ENCODE assay signal across 14 cellular contexts in genomic region chr20:44648579-44648978, GRCh38. TPM values are rescaled to one million over a fixed set of nuclear protein-coding genes. Genes with fewer than 3 reads are reported as not detected.
A peak's percentile ranks its signal among the peaks of the same experiment; 100 is the strongest.
DNase-seq lines count a peak whose midpoint lies in the region; ATAC-seq and TF ChIP-seq lines count a peak whose summit lies in the region.
"Had no signal": no experiment of that assay in that cellular context is flagged by ENCODE, and none has a peak within 500 bp of the region (broad histone marks: within the 10 kb centered on the region; RNA-seq: fewer than 3 reads in every experiment).

No MANE protein-coding gene starts in this region.

- 51% methylated on average over 7 of the region's 7 CpGs for WGBS in thymus
- 50 to 63% methylated on average over 2 to 3 of the region's 7 CpGs for WGBS in gastroesophageal sphincter (ENCODE audit: low coverage in 1 of 2), 2 donors

- H2AFZ ChIP-seq in MM.1S (ENCODE audit: low read length), result no peak overlapping the region

- H3K9me3 Mint-ChIP-seq in central memory CD8-positive, alpha-beta T cell, result no peaks in the 10 kb centered on the region

- H3K4me1 Mint-ChIP-seq in central memory CD8-positive, alpha-beta T cell, result peaks cover 70% of the 10 kb centered on the region

- H3K4me2 ChIP-seq in MM.1S (ENCODE audit: low read depth, low read length), result peak overlapping the region; percentile 65

- H3K27me3 Mint-ChIP-seq in central memory CD8-positive, alpha-beta T cell, result no peaks in the 10 kb centered on the region

- H3K9me2 ChIP-seq in MM.1S (replicated peaks; ENCODE audit: insufficient read depth, low read length), result no peaks in the 10 kb centered on the region

- peak overlapping the region; percentile 79 for H3K4me3 Mint-ChIP-seq in central memory CD8-positive, alpha-beta T cell

- peaks cover 75% of the 10 kb centered on the region for H3F3A ChIP-seq in MM.1S (ENCODE audit: insufficient read depth, low read length)

- peaks cover 50% of the 10 kb centered on the region for H3K79me2 ChIP-seq in MM.1S (ENCODE audit: low read length)

- H3K9ac ChIP-seq in MM.1S (ENCODE audit: low read length), result peak overlapping the region; percentile 74

- no peaks in the 10 kb centered on the region for H3K9me3 ChIP-seq in left ventricle myocardium inferior (replicated peaks)
- H3K9me3 ChIP-seq in MM.1S (replicated peaks; ENCODE audit: insufficient read depth, low read length), result no peaks in the 10 kb centered on the region
- H3K9me3 ChIP-seq in thymus (ENCODE audit: control insufficient read depth), result peaks cover 1% of the 10 kb centered on the region
- no peaks in the 10 kb centered on the region for H3K9me3 ChIP-seq in gastroesophageal sphincter
- H3K9me3 ChIP-seq: HAP-1 had no signal

- no peak for TF ChIP-seq EP300 in gastroesophageal sphincter (IDR thresholded peaks at IDR 0.05)

- H4K20me1 ChIP-seq in MM.1S (ENCODE audit: insufficient read depth, low read length), result no peaks in the 10 kb centered on the region

- DNase-seq in left ventricle myocardium inferior, result no peak
- DNase-seq in cardiac septum (ENCODE audit: low spot score), result no peak
- DNase-seq in MM.1S, result no peak
- no peak for DNase-seq in central memory CD8-positive, alpha-beta T cell (ENCODE audit: low spot score in 2 of 2)
- no peak for DNase-seq in KBM-7
- DNase-seq: brain microvascular endothelial cell; NCI-H2081 treated with DMSO at 0.1 percent for 48 hours; stimulated activated CD4-positive, alpha-beta T cell treated with anti-CD3 and anti-CD28 coated beads, Interleukin-2, amount 100 ng/mL, for 24 hours; T1000 had no signal

- no peak for TF ChIP-seq POLR2A in gastroesophageal sphincter (IDR thresholded peaks at IDR 0.05)

- peaks cover 90% of the 10 kb centered on the region for H3K4me1 ChIP-seq in left ventricle myocardium inferior
- H3K4me1 ChIP-seq in MM.1S (ENCODE audit: low read length), result peaks cover 54% of the 10 kb centered on the region
- peaks cover 56% of the 10 kb centered on the region for H3K4me1 ChIP-seq in thymus (ENCODE audit: control insufficient read depth, insufficient read depth, low read length)
- H3K4me1 ChIP-seq in gastroesophageal sphincter, result peaks cover 0 to 85% (median 15%) of the 10 kb centered on the region in 3 donors

- H3K27ac Mint-ChIP-seq in central memory CD8-positive, alpha-beta T cell (ENCODE audit: low read depth), result no peak overlapping the region

- H3K27ac ChIP-seq in left ventricle myocardium inferior (replicated peaks) (peak overlapping the region; percentile 36), MM.1S (ENCODE audit: low read length) (peak overlapping the region; percentile 98), thymus (ENCODE audit: low read depth) (peak overlapping the region; percentile 85), gastroesophageal sphincter (no peak overlapping the region)
- H3K27ac ChIP-seq: brain microvascular endothelial cell, epithelial cell of prostate had no signal

- H3K36me3 Mint-ChIP-seq in central memory CD8-positive, alpha-beta T cell (ENCODE audit: insufficient read depth), result peaks cover 21% of the 10 kb centered on the region

- intact Hi-C loops in left ventricle myocardium inferior (cut with micrococcal nuclease), result no loop called here
- intact Hi-C loops in cardiac septum (cut with DNase I), result no loop called here

- in situ Hi-C loops in KBM-7 (cut with MboI; ENCODE audit: low pct_unique_long_range_greater_than_20kb, low sequenced_read_pairs), result no loop called here

- H3K27me3 ChIP-seq in left ventricle myocardium inferior (ENCODE audit: low read depth) (no peaks in the 10 kb centered on the region), MM.1S (replicated peaks; ENCODE audit: insufficient read depth, low read length) (no peaks in the 10 kb centered on the region), thymus (ENCODE audit: control insufficient read depth, insufficient read depth) (no peaks in the 10 kb centered on the region), gastroesophageal sphincter (no peaks in the 10 kb centered on the region)
- H3K27me3 ChIP-seq: brain microvascular endothelial cell had no signal

- TF ChIP-seq CTCF in left ventricle myocardium inferior (IDR thresholded peaks at IDR 0.05; ENCODE audit: borderline replicate concordance) (no peak), MM.1S (IDR thresholded peaks at IDR 0.05; ENCODE audit: low read length) (no peak), gastroesophageal sphincter (IDR thresholded peaks at IDR 0.05) (no peak)

- H3K4me3 ChIP-seq in left ventricle myocardium inferior (peak overlapping the region; percentile 80), MM.1S (ENCODE audit: low read length) (peak overlapping the region; percentile 18; the same call in 1 of the 2 replicates), thymus (ENCODE audit: low read length) (peak overlapping the region; percentile 93), gastroesophageal sphincter (no peak overlapping the region)
- H3K4me3 ChIP-seq: HAP-1 had no signal

- H3K36me3 ChIP-seq in left ventricle myocardium inferior (no peaks in the 10 kb centered on the region), MM.1S (replicated peaks; ENCODE audit: insufficient read depth, low read length) (no peaks in the 10 kb centered on the region), thymus (ENCODE audit: control insufficient read depth, insufficient read depth) (peaks cover 7% of the 10 kb centered on the region), gastroesophageal sphincter (no peaks in the 10 kb centered on the region)
- H3K36me3 ChIP-seq: brain microvascular endothelial cell, HAP-1 had no signal

- no peak for ATAC-seq in central memory CD8-positive, alpha-beta T cell (replicated peaks; ENCODE audit: extremely low read depth, poor library complexity, severe bottlenecking)
- no peak for ATAC-seq in gastroesophageal sphincter
- no peak for ATAC-seq in HG03139 (IDR thresholded peaks at IDR 0.05; ENCODE audit: unreplicated experiment)

RNA-seq across cellular contexts. Expression of gene ADA, which starts 2.9 kb away (rescaled TPM):
- 6.7 TPM for total RNA-seq in left ventricle myocardium inferior
- 4.1 TPM for total RNA-seq in cardiac septum
- 61.1 TPM for polyA plus RNA-seq in thymus
- 10 to 100 TPM in 2 of 4 donors, 1 to 10 TPM in 2; 7.6 to 14.5 (median 10.4) TPM for total RNA-seq in gastroesophageal sphincter

Comparison
In these comparisons a context has a peak if more than half of its experiments do, and no peak if none do; other contexts are left out.
1. H3K27ac ChIP-seq: peak in left ventricle myocardium inferior (single experiment), MM.1S (single experiment) and thymus (single experiment); none in gastroesophageal sphincter (0 of 4).
2. H3K4me3 ChIP-seq: peak in left ventricle myocardium inferior (single experiment), MM.1S (single experiment) and thymus (single experiment); none in gastroesophageal sphincter (0 of 2).